Comparison of ENCODE assay signal across 18 cellular contexts in genomic region chr4:122669911-122670738, GRCh38. TPM values are rescaled to one million over a fixed set of nuclear protein-coding genes. Genes with fewer than 3 reads are reported as not detected.
"Had no signal": no experiment of that assay in that cellular context is flagged by ENCODE, and none has a peak within 500 bp of the region (broad histone marks: within the 10 kb centered on the region; RNA-seq: fewer than 3 reads in every experiment).

No MANE protein-coding gene starts in this region.

- H3K27ac ChIP-seq: adrenal gland, hepatocyte, neutrophil, parathyroid adenoma, thoracic aorta had no signal

- H2AFZ ChIP-seq: hepatocyte, parathyroid adenoma had no signal

- H3K36me3 ChIP-seq: adrenal gland, neutrophil, thoracic aorta had no signal

- H3K27me3 ChIP-seq: adrenal gland, hepatocyte, neutrophil had no signal

- H3K4me1 ChIP-seq: parathyroid adenoma had no signal

- H3K4me1 Mint-ChIP-seq: naive B cell had no signal

- DNase-seq: activated CD4-positive, alpha-beta T cell treated with anti-CD3 and anti-CD28 coated beads, Interleukin-2, amount 50 U/mL, for 4 hours; activated CD8-positive, alpha-beta memory T cell treated with anti-CD3 and anti-CD28 coated beads, Interleukin-2, amount 10 ng/mL, durations not matched to agents 7 days and 5 days; activated naive CD4-positive, alpha-beta T cell treated with Interleukin-2 at 50 U/mL for 16 hours; activated T-cell treated with anti-CD3 and anti-CD28 coated beads, Interleukin-2, amount 50 U/mL, for 4 hours; adrenal gland; islet precursor cell; naive B cell; stimulated activated CD4-positive, alpha-beta T cell treated with anti-CD3 and anti-CD28 coated beads, Interleukin-12 subunit alpha, Interleukin-12 subunit beta, amount 100 ng/mL, for 4 hours; stimulated activated CD4-positive, alpha-beta T cell treated with anti-CD3 and anti-CD28 coated beads, Interleukin-2, amount 100 ng/mL, for 24 hours; SW 1271 had no signal

- H3K79me2 ChIP-seq: hepatocyte, parathyroid adenoma had no signal

- H3K36me3 Mint-ChIP-seq: naive B cell had no signal

- H3K9me3 ChIP-seq: adrenal gland, neutrophil, thoracic aorta had no signal

- H3K27ac Mint-ChIP-seq: activated CD8-positive, alpha-beta memory T cell treated with anti-CD3 and anti-CD28 coated beads, Interleukin-2, amount 10 ng/mL, durations not matched to agents 7 days and 5 days; naive B cell had no signal

- ATAC-seq: activated CD8-positive, alpha-beta memory T cell treated with anti-CD3 and anti-CD28 coated beads, Interleukin-2, amount 10 ng/mL, durations not matched to agents 7 days and 5 days; activated T-cell treated with anti-CD3 and anti-CD28 coated beads, Interleukin-2, amount 50 U/mL, for 4 hours; left lobe of liver had no signal

- H3K9ac ChIP-seq: parathyroid adenoma had no signal

- H3K4me3 Mint-ChIP-seq: activated CD8-positive, alpha-beta memory T cell treated with anti-CD3 and anti-CD28 coated beads, Interleukin-2, amount 10 ng/mL, durations not matched to agents 7 days and 5 days; activated T-cell treated with anti-CD3 and anti-CD28 coated beads, Interleukin-2, amount 50 U/mL, for 4 hours; naive B cell had no signal

- H3K9me3 Mint-ChIP-seq: activated T-cell treated with anti-CD3 and anti-CD28 coated beads, Interleukin-2, amount 50 U/mL, for 4 hours had no signal

- H3K4me3 ChIP-seq: adrenal gland, hepatocyte, thoracic aorta had no signal

- H3K4me2 ChIP-seq: hepatocyte had no signal

RNA-seq across cellular contexts. Expression of gene IL21, which starts 49.3 kb away (rescaled TPM):
- total RNA-seq: adrenal gland, cardiac septum, hepatocyte, left lobe of liver, mononuclear cell, thoracic aorta had no signal
- polyA plus RNA-seq: adrenal gland, esophagus, hepatocyte had no signal
